ENCODE assay signal across 8 cellular contexts in genomic region chr10:28241766-28242399, GRCh38.
DNase-seq lines count a peak whose midpoint lies in the region; ATAC-seq and TF ChIP-seq lines count a peak whose summit lies in the region.

No MANE protein-coding gene starts in this region.

- peak; percentile 50 for DNase-seq in NOMO-1 treated with DMSO at 0.1 percent for 48 hours (lab: John Stamatoyannopoulos, UW; ENCODE audit: unreplicated experiment)
- DNase-seq in NOMO-1 treated with dmso at 0.1 percent for 144 hours (lab: John Stamatoyannopoulos, UW; ENCODE audit: unreplicated experiment) = no peak
- peak; percentile 43 for DNase-seq in HFFc6
- peak; percentile 6 for DNase-seq in NCI-H2196 treated with DMSO at 0.1 percent for 48 hours (lab: John Stamatoyannopoulos, UW; ENCODE audit: unreplicated experiment)
- DNase-seq in activated CD8-positive, alpha-beta T cell treated with anti-CD3 and anti-CD28 coated beads, Interleukin-2, amount 10 ng/mL, durations not matched to agents 7 days and 5 days = peak; percentile 60
- DNase-seq in fibroblast of villous mesenchyme (ENCODE audit: low read depth) = peak; percentile 56
- DNase-seq in omental fat pad (ENCODE audit: low spot score) = no peak
- DNase-seq in GOT3 (lab: John Stamatoyannopoulos, UW) = no peak

- peak; percentile 57 for ATAC-seq in activated CD8-positive, alpha-beta T cell treated with anti-CD3 and anti-CD28 coated beads, Interleukin-2, amount 10 ng/mL, durations not matched to agents 7 days and 5 days
- no peak for ATAC-seq in omental fat pad (ENCODE audit: low FRiP score)

- CTCF ChIA-PET in activated CD8-positive, alpha-beta T cell treated with anti-CD3 and anti-CD28 coated beads, Interleukin-2, amount 10 ng/mL, durations not matched to agents 7 days and 5 days (lab: Charles Lee) = interaction anchor here (0.5 to 3.9 kb wide), 35 partner anchors 11 to 830 kb away, joined by 3 to 38 read pairs (median 4); partner anchors contain the start of gene MPP7

- H3K27ac Mint-ChIP-seq in HFFc6 = no peak overlapping the region
- H3K27ac Mint-ChIP-seq in activated CD8-positive, alpha-beta T cell treated with anti-CD3 and anti-CD28 coated beads, Interleukin-2, amount 10 ng/mL, durations not matched to agents 7 days and 5 days = no peak overlapping the region

- no peak overlapping the region for H3K4me3 ChIP-seq in fibroblast of villous mesenchyme (ENCODE audit: low read depth, low read length)

- no peaks in the 10 kb centered on the region; the same call in 1 of the 2 replicates for H3K4me1 Mint-ChIP-seq in HFFc6 (ENCODE audit: low read depth)
- H3K4me1 Mint-ChIP-seq in activated CD8-positive, alpha-beta T cell treated with anti-CD3 and anti-CD28 coated beads, Interleukin-2, amount 10 ng/mL, durations not matched to agents 7 days and 5 days (ENCODE audit: low read depth) = peaks cover 11% of the 10 kb centered on the region

- no peaks in the 10 kb centered on the region for H3K9me3 Mint-ChIP-seq in HFFc6
- no peaks in the 10 kb centered on the region for H3K9me3 Mint-ChIP-seq in activated CD8-positive, alpha-beta T cell treated with anti-CD3 and anti-CD28 coated beads, Interleukin-2, amount 10 ng/mL, durations not matched to agents 7 days and 5 days (ENCODE audit: insufficient read depth)

- H3K27me3 Mint-ChIP-seq in HFFc6 (ENCODE audit: insufficient read depth) = peaks cover 13% of the 10 kb centered on the region
- no peaks in the 10 kb centered on the region for H3K27me3 Mint-ChIP-seq in activated CD8-positive, alpha-beta T cell treated with anti-CD3 and anti-CD28 coated beads, Interleukin-2, amount 10 ng/mL, durations not matched to agents 7 days and 5 days (ENCODE audit: low read depth)

- TF ChIP-seq CTCF in HFFc6 (IDR thresholded peaks at IDR 0.05) (peak; percentile 97), fibroblast of villous mesenchyme (IDR thresholded peaks at IDR 0.05; ENCODE audit: insufficient read depth, low read depth, low read length) (peak; percentile 94), omental fat pad (IDR thresholded peaks at IDR 0.05) (peak in 2 of 3 donors; percentile 42 to 61)

- no peaks in the 10 kb centered on the region for H3K36me3 Mint-ChIP-seq in HFFc6 (ENCODE audit: low read depth)
- H3K36me3 Mint-ChIP-seq in activated CD8-positive, alpha-beta T cell treated with anti-CD3 and anti-CD28 coated beads, Interleukin-2, amount 10 ng/mL, durations not matched to agents 7 days and 5 days (ENCODE audit: low read depth) = no peaks in the 10 kb centered on the region

- H3K4me3 Mint-ChIP-seq in HFFc6 = no peak overlapping the region; the same call in 1 of the 2 replicates
- H3K4me3 Mint-ChIP-seq in activated CD8-positive, alpha-beta T cell treated with anti-CD3 and anti-CD28 coated beads, Interleukin-2, amount 10 ng/mL, durations not matched to agents 7 days and 5 days = no peak overlapping the region

- POLR2A ChIA-PET in activated CD8-positive, alpha-beta T cell treated with anti-CD3 and anti-CD28 coated beads, Interleukin-2, amount 10 ng/mL, durations not matched to agents 7 days and 5 days (lab: Charles Lee) = no interaction called here

Comparison
In these comparisons a context has a peak if more than half of its experiments do, and no peak if none do; other contexts are left out.
1. DNase-seq: peak in NOMO-1 treated with DMSO at 0.1 percent for 48 hours (single experiment), HFFc6 (single experiment), NCI-H2196 treated with DMSO at 0.1 percent for 48 hours (single experiment), activated CD8-positive, alpha-beta T cell treated with anti-CD3 and anti-CD28 coated beads, Interleukin-2, amount 10 ng/mL, durations not matched to agents 7 days and 5 days (single experiment) and fibroblast of villous mesenchyme (single experiment); none in NOMO-1 treated with dmso at 0.1 percent for 144 hours (single experiment), omental fat pad (single experiment) and GOT3 (single experiment).
2. Peak in every context shown above with its lines, with median percentiles within 50 percentile points of each other: CTCF ChIP-seq.